33 cellular contexts compared by ENCODE assay signal in the genomic region with DNA sequence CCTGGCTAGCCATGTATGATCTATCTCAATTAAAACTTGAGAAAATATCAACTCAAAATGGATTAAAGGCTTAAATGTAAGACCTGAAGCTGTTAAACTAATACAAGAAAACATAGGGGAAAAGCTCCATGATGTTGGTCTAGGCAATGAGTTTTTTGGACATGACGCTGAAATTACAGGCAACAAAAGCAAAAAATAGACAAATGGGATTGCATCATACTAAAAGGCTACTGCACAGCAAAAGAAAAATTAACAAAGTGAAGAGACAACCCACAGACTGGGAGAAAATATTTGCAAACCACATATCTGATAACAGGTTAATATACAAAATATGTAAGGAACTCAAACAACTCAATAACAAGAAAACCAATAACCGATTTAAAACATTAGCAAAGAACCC. TPM values are rescaled to one million over a fixed set of nuclear protein-coding genes. Genes with fewer than 3 reads are reported as not detected.
"Had no signal": no experiment of that assay in that cellular context is flagged by ENCODE, and none has a peak within 500 bp of the region (broad histone marks: within the 10 kb centered on the region; RNA-seq: fewer than 3 reads in every experiment).

No MANE protein-coding gene starts in this region.

- H3K4me3 Mint-ChIP-seq: natural killer cell; nephron; neural progenitor cell; stimulated activated effector memory CD8-positive, alpha-beta T cell treated with anti-CD3 and anti-CD28 coated beads, Interleukin-12 subunit alpha, Interleukin-12 subunit beta, amount 100 ng/mL, for 72 hours; stimulated activated naive B cell treated with anti-CD40 and anti-IgM and Interleukin-4, amounts not matched to agents 10 μg/mL and 1 μg/mL and 100 μg/mL, for 72 hours; stimulated activated naive CD8-positive, alpha-beta T cell treated with anti-CD3 and anti-CD28 coated beads, Interleukin-15, Interleukin-2, amounts not matched to agents 100 ng/mL and 50 ng/mL, for 24 hours had no signal

- H3K4me2 ChIP-seq: neural progenitor cell had no signal

- H3K36me3 Mint-ChIP-seq: natural killer cell; neural progenitor cell; stimulated activated effector memory CD8-positive, alpha-beta T cell treated with anti-CD3 and anti-CD28 coated beads, Interleukin-12 subunit alpha, Interleukin-12 subunit beta, amount 100 ng/mL, for 72 hours; stimulated activated naive B cell treated with anti-CD40 and anti-IgM and Interleukin-4, amounts not matched to agents 10 μg/mL and 1 μg/mL and 100 μg/mL, for 72 hours had no signal

- DNase-seq: natural killer cell; occipital lobe; ovary; posterior cingulate gyrus; psoas muscle; right cardiac atrium; stimulated activated CD4-positive, alpha-beta T cell treated with anti-CD3 and anti-CD28 coated beads, Interleukin-15, amount 100 ng/mL, for 24 hours; stimulated activated CD4-positive, alpha-beta T cell treated with anti-CD3 and anti-CD28 coated beads, Interleukin-2, amount 100 ng/mL, for 24 hours; stimulated activated CD4-positive, alpha-beta T cell treated with anti-CD3 and anti-CD28 coated beads, Interleukin-2, amount 100 ng/mL, for 48 hours; stimulated activated CD4-positive, alpha-beta T cell treated with anti-CD3 and anti-CD28 coated beads, Interleukin-4, amount 100 ng/mL, for 24 hours; stimulated activated naive B cell treated with anti-CD40 and anti-IgM and Interleukin-4, amounts not matched to agents 10 μg/mL and 1 μg/mL and 100 μg/mL, for 72 hours; stimulated activated naive CD4-positive, alpha-beta T cell treated with Interleukin-2 at 50 U/mL for 16 hours; stomach; thyroid gland; trophoblast cell; upper lobe of left lung had no signal

- H3K79me2 ChIP-seq: parathyroid adenoma had no signal

- H3K27me3 ChIP-seq: neural progenitor cell, ovary, stomach, thyroid gland, tibial nerve, upper lobe of left lung, vagina had no signal

- H3K36me3 ChIP-seq: neural progenitor cell, ovary, stomach, thoracic aorta, thyroid gland, tibial nerve, upper lobe of left lung, vagina had no signal

- H2AFZ ChIP-seq: neural progenitor cell, parathyroid adenoma had no signal

- H3K4me1 ChIP-seq: neural progenitor cell, parathyroid adenoma, psoas muscle, thyroid gland, tibial nerve, upper lobe of left lung, vagina had no signal

- ATAC-seq: natural killer cell; psoas muscle; right cardiac atrium; sciatic nerve; stimulated activated effector memory CD8-positive, alpha-beta T cell treated with anti-CD3 and anti-CD28 coated beads, Interleukin-12 subunit alpha, Interleukin-12 subunit beta, amount 100 ng/mL, for 72 hours; stimulated activated naive B cell treated with anti-CD40 and anti-IgM and Interleukin-4, amounts not matched to agents 10 μg/mL and 1 μg/mL and 100 μg/mL, for 72 hours had no signal

- H3K4me1 Mint-ChIP-seq: natural killer cell; nephron; neural progenitor cell; stimulated activated effector memory CD8-positive, alpha-beta T cell treated with anti-CD3 and anti-CD28 coated beads, Interleukin-12 subunit alpha, Interleukin-12 subunit beta, amount 100 ng/mL, for 72 hours; stimulated activated naive B cell treated with anti-CD40 and anti-IgM and Interleukin-4, amounts not matched to agents 10 μg/mL and 1 μg/mL and 100 μg/mL, for 72 hours had no signal

- H3K27me3 Mint-ChIP-seq: progenitor cell of endocrine pancreas had no signal

- H3K27ac Mint-ChIP-seq: natural killer cell; nephron; neural progenitor cell; progenitor cell of endocrine pancreas; stimulated activated effector memory CD8-positive, alpha-beta T cell treated with anti-CD3 and anti-CD28 coated beads, Interleukin-12 subunit alpha, Interleukin-12 subunit beta, amount 100 ng/mL, for 72 hours; stimulated activated naive B cell treated with anti-CD40 and anti-IgM and Interleukin-4, amounts not matched to agents 10 μg/mL and 1 μg/mL and 100 μg/mL, for 72 hours; stimulated activated naive CD8-positive, alpha-beta T cell treated with anti-CD3 and anti-CD28 coated beads, Interleukin-15, Interleukin-2, amounts not matched to agents 100 ng/mL and 50 ng/mL, for 24 hours had no signal

- H3K9me3 Mint-ChIP-seq: nephron; neural progenitor cell; stimulated activated effector memory CD8-positive, alpha-beta T cell treated with anti-CD3 and anti-CD28 coated beads, Interleukin-12 subunit alpha, Interleukin-12 subunit beta, amount 100 ng/mL, for 72 hours; stimulated activated naive B cell treated with anti-CD40 and anti-IgM and Interleukin-4, amounts not matched to agents 10 μg/mL and 1 μg/mL and 100 μg/mL, for 72 hours; stimulated activated naive CD8-positive, alpha-beta T cell treated with anti-CD3 and anti-CD28 coated beads, Interleukin-15, Interleukin-2, amounts not matched to agents 100 ng/mL and 50 ng/mL, for 24 hours had no signal

- H3K27ac ChIP-seq: neural progenitor cell, ovary, parathyroid adenoma, psoas muscle, skin epidermis, stomach, thoracic aorta, thyroid gland, tibial nerve, upper lobe of left lung, vagina had no signal

- H3K9ac ChIP-seq: neural progenitor cell, parathyroid adenoma had no signal

- FAIRE-seq: urothelium cell line had no signal

- H3K4me3 ChIP-seq: neural progenitor cell, ovary, psoas muscle, skin epidermis, stomach, thoracic aorta, thyroid gland, tibial nerve, upper lobe of left lung, vagina had no signal

- H3K9me3 ChIP-seq: ovary, psoas muscle, stomach, thoracic aorta, thyroid gland, tibial nerve, upper lobe of left lung, vagina had no signal

RNA-seq across cellular contexts. Expression of a gene that starts 8.4 kb away (rescaled TPM):
- total RNA-seq: natural killer cell, osteoblast, renal cortical epithelial cell, sciatic nerve, subcutaneous adipose tissue, temporal lobe, thoracic aorta, thyroid gland, tibial nerve, vagina had no signal
- polyA plus RNA-seq: neural cell, ovary, psoas muscle had no signal
